Comparison of ENCODE assay signal across 15 cellular contexts in the genomic region with DNA sequence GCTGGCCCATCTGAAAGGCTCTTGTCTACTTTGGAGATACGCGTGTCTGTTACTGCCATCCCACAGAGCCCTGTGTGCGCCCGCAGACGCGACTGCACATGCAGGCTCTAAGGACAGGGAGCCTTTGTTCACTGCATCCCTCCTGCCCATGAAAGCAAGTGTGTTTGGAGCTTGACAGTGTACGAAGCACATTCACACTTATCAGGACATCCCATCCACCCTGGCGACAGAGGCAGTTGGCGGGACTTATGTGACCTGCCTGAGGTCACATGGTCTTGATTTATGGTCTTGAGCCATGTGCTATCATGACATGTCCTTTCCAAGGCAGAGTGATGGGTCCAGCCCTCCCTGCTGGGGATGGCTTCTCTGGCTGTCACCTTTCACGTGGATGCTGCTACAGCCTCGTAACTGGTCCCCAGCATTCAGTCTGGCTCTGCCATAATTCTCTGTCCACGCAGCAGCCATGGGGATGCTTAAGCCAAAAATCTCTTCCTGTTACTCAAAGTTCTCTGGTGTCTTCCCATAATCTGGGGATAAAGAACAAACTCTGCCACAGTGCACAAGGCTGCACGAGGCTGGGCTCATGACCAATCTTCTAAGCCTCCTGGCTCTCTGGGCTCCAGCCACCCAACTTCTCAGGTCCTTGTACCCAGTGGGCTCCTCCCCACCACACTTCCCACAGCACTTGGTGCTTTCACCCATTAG. TPM values are rescaled to one million over a fixed set of nuclear protein-coding genes. Genes with fewer than 3 reads are reported as not detected.
DNase-seq lines count a peak whose midpoint lies in the region; ATAC-seq and TF ChIP-seq lines count a peak whose summit lies in the region.
"Had no signal": no experiment of that assay in that cellular context is flagged by ENCODE, and none has a peak within 500 bp of the region (broad histone marks: within the 10 kb centered on the region; RNA-seq: fewer than 3 reads in every experiment).

No MANE protein-coding gene starts in this region.

- WGBS in thyroid gland, 2 donors, result 64 to 74% methylated on average over 12 to 13 of the region's 13 CpGs
- 82% methylated on average over 13 of the region's 13 CpGs for WGBS in hepatocyte (ENCODE audit: low lambda C conversion rate, missing lambda C conversion rate)

- H3K4me3 Mint-ChIP-seq in activated naive CD4-positive, alpha-beta T cell treated with anti-CD3 and anti-CD28 coated beads for 36 hours, result no peak overlapping the region
- H3K4me3 Mint-ChIP-seq in activated naive CD4-positive, alpha-beta T cell treated with anti-CD3 and anti-CD28 coated beads, Interleukin-2, amount 10 ng/mL, durations not matched to agents 7 days and 5 days, result no peak overlapping the region
- no peak overlapping the region for H3K4me3 Mint-ChIP-seq in activated CD4-positive, alpha-beta memory T cell treated with anti-CD3 and anti-CD28 coated beads for 36 hours
- no peak overlapping the region for H3K4me3 Mint-ChIP-seq in immature natural killer cell

- H3K27me3 Mint-ChIP-seq in activated naive CD4-positive, alpha-beta T cell treated with anti-CD3 and anti-CD28 coated beads for 36 hours (ENCODE audit: low read depth), result no peaks in the 10 kb centered on the region
- no peaks in the 10 kb centered on the region for H3K27me3 Mint-ChIP-seq in activated naive CD4-positive, alpha-beta T cell treated with anti-CD3 and anti-CD28 coated beads, Interleukin-2, amount 10 ng/mL, durations not matched to agents 7 days and 5 days
- no peaks in the 10 kb centered on the region for H3K27me3 Mint-ChIP-seq in activated CD4-positive, alpha-beta memory T cell treated with anti-CD3 and anti-CD28 coated beads for 36 hours
- H3K27me3 Mint-ChIP-seq in immature natural killer cell (ENCODE audit: low read depth in 3 of 3), result peaks cover 3 to 10% (median 4%) of the 10 kb centered on the region in 3 donors

- H4K20me1 ChIP-seq in hepatocyte (ENCODE audit: insufficient read depth, poor library complexity, severe bottlenecking), result no peaks in the 10 kb centered on the region

- H3K9me2 ChIP-seq in hepatocyte (replicated peaks; ENCODE audit: insufficient read depth), result no peaks in the 10 kb centered on the region

- peak overlapping the region; percentile 81 for H3K27ac Mint-ChIP-seq in activated naive CD4-positive, alpha-beta T cell treated with anti-CD3 and anti-CD28 coated beads for 36 hours
- H3K27ac Mint-ChIP-seq in activated naive CD4-positive, alpha-beta T cell treated with anti-CD3 and anti-CD28 coated beads, Interleukin-2, amount 10 ng/mL, durations not matched to agents 7 days and 5 days, result no peak overlapping the region
- peak overlapping the region; percentile 93 for H3K27ac Mint-ChIP-seq in activated CD4-positive, alpha-beta memory T cell treated with anti-CD3 and anti-CD28 coated beads for 36 hours
- H3K27ac Mint-ChIP-seq in immature natural killer cell, result peak overlapping the region; percentile 68 to 85 (median 80)

- CTCF ChIA-PET in activated naive CD4-positive, alpha-beta T cell treated with anti-CD3 and anti-CD28 coated beads for 36 hours (lab: Charles Lee), result interaction anchor here (1.0 to 5.8 kb wide), 2 partner anchors 47 to 138 kb away, joined by 3 to 59 read pairs; partner anchors contain the start of gene ACTR5
- CTCF ChIA-PET in activated naive CD4-positive, alpha-beta T cell treated with anti-CD3 and anti-CD28 coated beads, Interleukin-2, amount 10 ng/mL, durations not matched to agents 7 days and 5 days (lab: Charles Lee), result interaction anchor here (0.5 kb wide), 1 partner anchor 32 kb away, joined by 3 read pairs; no protein-coding TSS in a partner anchor
- CTCF ChIA-PET in activated CD4-positive, alpha-beta memory T cell treated with anti-CD3 and anti-CD28 coated beads for 36 hours (lab: Charles Lee), result interaction anchor here (0.6 to 5.3 kb wide), 4 partner anchors 83 to 162 kb away, joined by 3 to 67 read pairs (median 18); partner anchors contain the start of genes ACTR5 and PPP1R16B

- H3K9me3 ChIP-seq in thyroid gland (no peaks in the 10 kb centered on the region), hepatocyte (ENCODE audit: low read depth) (no peaks in the 10 kb centered on the region)

- H3K9me3 Mint-ChIP-seq in activated naive CD4-positive, alpha-beta T cell treated with anti-CD3 and anti-CD28 coated beads for 36 hours, result no peaks in the 10 kb centered on the region
- H3K9me3 Mint-ChIP-seq in activated naive CD4-positive, alpha-beta T cell treated with anti-CD3 and anti-CD28 coated beads, Interleukin-2, amount 10 ng/mL, durations not matched to agents 7 days and 5 days, result no peaks in the 10 kb centered on the region
- no peaks in the 10 kb centered on the region for H3K9me3 Mint-ChIP-seq in activated CD4-positive, alpha-beta memory T cell treated with anti-CD3 and anti-CD28 coated beads for 36 hours
- H3K9me3 Mint-ChIP-seq in immature natural killer cell, result no peaks in the 10 kb centered on the region

- no peak overlapping the region for H3K4me3 ChIP-seq in thyroid gland (replicated peaks in 1 of 3)
- no peak overlapping the region for H3K4me3 ChIP-seq in hepatocyte

- H3K4me1 Mint-ChIP-seq in activated naive CD4-positive, alpha-beta T cell treated with anti-CD3 and anti-CD28 coated beads for 36 hours (ENCODE audit: low read depth), result peaks cover 33% of the 10 kb centered on the region
- H3K4me1 Mint-ChIP-seq in activated naive CD4-positive, alpha-beta T cell treated with anti-CD3 and anti-CD28 coated beads, Interleukin-2, amount 10 ng/mL, durations not matched to agents 7 days and 5 days, result peaks cover 34% of the 10 kb centered on the region
- H3K4me1 Mint-ChIP-seq in activated CD4-positive, alpha-beta memory T cell treated with anti-CD3 and anti-CD28 coated beads for 36 hours (ENCODE audit: low read depth), result peaks cover 61% of the 10 kb centered on the region
- peaks cover 47 to 61% of the 10 kb centered on the region in 2 donors for H3K4me1 Mint-ChIP-seq in immature natural killer cell

- TF ChIP-seq CTCF in thyroid gland (IDR thresholded peaks at IDR 0.05) (no peak), hepatocyte (IDR thresholded peaks at IDR 0.05; ENCODE audit: poor library complexity) (no peak)

- H3K79me2 ChIP-seq in hepatocyte, result no peaks in the 10 kb centered on the region

- H3K27me3 ChIP-seq in thyroid gland (no peaks in the 10 kb centered on the region), hepatocyte (peaks cover 13% of the 10 kb centered on the region)

- H3K36me3 Mint-ChIP-seq in activated naive CD4-positive, alpha-beta T cell treated with anti-CD3 and anti-CD28 coated beads for 36 hours (ENCODE audit: low read depth), result no peaks in the 10 kb centered on the region
- peaks cover 24% of the 10 kb centered on the region for H3K36me3 Mint-ChIP-seq in activated naive CD4-positive, alpha-beta T cell treated with anti-CD3 and anti-CD28 coated beads, Interleukin-2, amount 10 ng/mL, durations not matched to agents 7 days and 5 days
- peaks cover 17% of the 10 kb centered on the region for H3K36me3 Mint-ChIP-seq in activated CD4-positive, alpha-beta memory T cell treated with anti-CD3 and anti-CD28 coated beads for 36 hours
- H3K36me3 Mint-ChIP-seq in immature natural killer cell, result peaks cover 0 to 5% (median 0%) of the 10 kb centered on the region in 3 donors

- DNase-seq in activated naive CD4-positive, alpha-beta T cell treated with anti-CD3 and anti-CD28 coated beads for 36 hours, result no peak
- no peak for DNase-seq in activated naive CD4-positive, alpha-beta T cell treated with anti-CD3 and anti-CD28 coated beads, Interleukin-2, amount 10 ng/mL, durations not matched to agents 7 days and 5 days
- no peak for DNase-seq in activated CD4-positive, alpha-beta memory T cell treated with anti-CD3 and anti-CD28 coated beads for 36 hours
- DNase-seq in immature natural killer cell (no peak), superior temporal gyrus (ENCODE audit: extremely low spot score) (peak; percentile 95), thyroid gland (no peak), hepatocyte (ENCODE audit: low spot score) (no peak)
- DNase-seq: activated CD4-positive, alpha-beta T cell treated with anti-CD3 and anti-CD28 coated beads, Interleukin-2, amount 50 U/mL, for 4 hours; amniotic stem cell; HCEC 1CT; left cardiac atrium; NCI-H1417; SW 1271 had no signal

- H3K27ac ChIP-seq in thyroid gland (no peak overlapping the region), hepatocyte (no peak overlapping the region)
- H3K27ac ChIP-seq: foreskin keratinocyte had no signal

- intact Hi-C loops in activated naive CD4-positive, alpha-beta T cell treated with anti-CD3 and anti-CD28 coated beads for 36 hours (cut with micrococcal nuclease), result no loop called here
- intact Hi-C loops in activated CD4-positive, alpha-beta memory T cell treated with anti-CD3 and anti-CD28 coated beads for 36 hours (cut with micrococcal nuclease), result loop anchor here (1.0 kb wide), 2 partner anchors 17 to 48 kb away; no protein-coding TSS in a partner anchor
- intact Hi-C loops in thyroid gland (cut with DNase I), result loop anchor here (5.0 kb wide), 1 partner anchor 243 kb away; no protein-coding TSS in a partner anchor

- no peak for TF ChIP-seq POLR2A in thyroid gland (IDR thresholded peaks at IDR 0.05)

- H3K4me2 ChIP-seq in hepatocyte, result no peak overlapping the region

- H2AFZ ChIP-seq in hepatocyte, result no peak overlapping the region

- POLR2A ChIA-PET in activated CD4-positive, alpha-beta memory T cell treated with anti-CD3 and anti-CD28 coated beads for 36 hours (lab: Charles Lee), result interaction anchor here (1.0 to 3.6 kb wide), 4 partner anchors 16 to 107 kb away, joined by 3 to 28 read pairs (median 4); partner anchors contain the start of gene PPP1R16B

- H3K36me3 ChIP-seq in thyroid gland (no peaks in the 10 kb centered on the region), hepatocyte (replicated peaks; ENCODE audit: insufficient read depth, low read depth) (no peaks in the 10 kb centered on the region)

- peaks cover 0 to 7% of the 10 kb centered on the region in 2 donors for H3K4me1 ChIP-seq in thyroid gland
- H3K4me1 ChIP-seq in hepatocyte (ENCODE audit: insufficient read depth), result no peaks in the 10 kb centered on the region
- H3K4me1 ChIP-seq: foreskin keratinocyte had no signal

- no peak for ATAC-seq in GM18870 (IDR thresholded peaks at IDR 0.05; ENCODE audit: unreplicated experiment)
- ATAC-seq: foreskin keratinocyte, left cardiac atrium had no signal

RNA-seq across cellular contexts. Expression of gene FAM83D, which starts 36.3 kb away (rescaled TPM):
- 10 to 100 TPM; 13.6 TPM for total RNA-seq in activated naive CD4-positive, alpha-beta T cell treated with anti-CD3 and anti-CD28 coated beads for 36 hours
- 10 to 100 TPM; 11.1 to 11.2 TPM for total RNA-seq in activated CD4-positive, alpha-beta memory T cell treated with anti-CD3 and anti-CD28 coated beads for 36 hours
- polyA plus RNA-seq in immature natural killer cell, result under 1 TPM in 2 of 3 donors, not detected in 1; 0.25 to 0.58 TPM
- 1 to 10 TPM in 1 of 4 donors, under 1 TPM in 3; 0.67 to 3.4 (median 0.86) TPM for total RNA-seq in thyroid gland
- 5.0 and 5.4 TPM in 2 replicates for total RNA-seq in hepatocyte
- 5.2 and 6.3 TPM in 2 replicates for polyA plus RNA-seq in hepatocyte
